13 cellular contexts compared by ENCODE assay signal in genomic region chr2:33051586-33052385, GRCh38.
A peak's percentile ranks its signal among the peaks of the same experiment; 100 is the strongest.
DNase-seq lines count a peak whose midpoint lies in the region; ATAC-seq and TF ChIP-seq lines count a peak whose summit lies in the region.
"Had no signal": no experiment of that assay in that cellular context is flagged by ENCODE, and none has a peak within 500 bp of the region (broad histone marks: within the 10 kb centered on the region; RNA-seq: fewer than 3 reads in every experiment).

No MANE protein-coding gene starts in this region.

- DNase-seq in DMS53 (lab: John Stamatoyannopoulos, UW) (peak; percentile 1), DMS53 treated with DMSO at 0.1 percent for 48 hours (lab: John Stamatoyannopoulos, UW; ENCODE audit: unreplicated experiment) (no peak), RPMI7951 (ENCODE audit: low read depth) (peak; percentile 81), testis (peak; percentile 26), immature natural killer cell (no peak), Calu3 (no peak), transverse colon (no peak)
- DNase-seq: foreskin keratinocyte, NCI-H1092 had no signal

- CTCF ChIA-PET in Calu3 (lab: Charles Lee) = interaction anchor here (1.4 kb wide), 1 partner anchor 24 kb away, joined by 3 read pairs; no protein-coding TSS in a partner anchor

- BruUV-seq in Calu3 (replicated peaks; lab: Mats Ljungman, UMichigan) = no TSS peak

- no peaks in the 10 kb centered on the region for H3K9me3 Mint-ChIP-seq in immature natural killer cell
- peaks cover 3% of the 10 kb centered on the region for H3K9me3 Mint-ChIP-seq in Calu3 (ENCODE audit: low read depth, unreplicated experiment)

- H3K4me1 Mint-ChIP-seq in immature natural killer cell (no peaks in the 10 kb centered on the region), Calu3 (ENCODE audit: low read depth, unreplicated experiment) (no peaks in the 10 kb centered on the region)

- H3K4me1 ChIP-seq in gastroesophageal sphincter = peaks cover 0 to 37% (median 5%) of the 10 kb centered on the region in 3 donors
- H3K4me1 ChIP-seq in testis = no peaks in the 10 kb centered on the region
- H3K4me1 ChIP-seq in transverse colon = peaks cover 0 to 6% (median 0%) of the 10 kb centered on the region in 4 donors
- H3K4me1 ChIP-seq: foreskin keratinocyte, upper lobe of left lung had no signal

- H3K27ac ChIP-seq in gastroesophageal sphincter (no peak overlapping the region), testis (peak overlapping the region in 1 of 2 donors; percentile 2), transverse colon (no peak overlapping the region)
- H3K27ac ChIP-seq: 22Rv1, foreskin keratinocyte, upper lobe of left lung had no signal

- TF ChIP-seq POLR2A in gastroesophageal sphincter (IDR thresholded peaks at IDR 0.05) (no peak), testis (IDR thresholded peaks at IDR 0.05) (no peak), transverse colon (IDR thresholded peaks at IDR 0.05) (no peak)

- H3K4me3 Mint-ChIP-seq in immature natural killer cell (no peak overlapping the region), Calu3 (ENCODE audit: low read depth, unreplicated experiment) (no peak overlapping the region)
- H3K4me3 Mint-ChIP-seq: GM23338 had no signal

- H3K36me3 ChIP-seq in gastroesophageal sphincter = no peaks in the 10 kb centered on the region
- H3K36me3 ChIP-seq in testis (ENCODE audit: low read depth, missing control alignments) = no peaks in the 10 kb centered on the region
- H3K36me3 ChIP-seq in transverse colon = no peaks in the 10 kb centered on the region
- H3K36me3 ChIP-seq: upper lobe of left lung had no signal

- 61 to 95% methylated on average over 2 to 6 of the region's 7 CpGs for WGBS in gastroesophageal sphincter (ENCODE audit: low coverage in 1 of 2), 2 donors
- WGBS in testis, 2 donors = 72 to 81% methylated on average over 7 of the region's 7 CpGs
- 84 to 86% methylated on average over 6 to 7 of the region's 7 CpGs for WGBS in transverse colon (ENCODE audit: low coverage in 1 of 2), 2 donors

- no peak for TF ChIP-seq EP300 in gastroesophageal sphincter (IDR thresholded peaks at IDR 0.05)
- TF ChIP-seq EP300 in transverse colon (IDR thresholded peaks at IDR 0.05; ENCODE audit: low read depth) = no peak

- H3K9me3 ChIP-seq in gastroesophageal sphincter = no peaks in the 10 kb centered on the region
- no peaks in the 10 kb centered on the region for H3K9me3 ChIP-seq in testis
- no peaks in the 10 kb centered on the region for H3K9me3 ChIP-seq in transverse colon
- H3K9me3 ChIP-seq: upper lobe of left lung had no signal

- H3K27me3 Mint-ChIP-seq in immature natural killer cell (ENCODE audit: low read depth in 3 of 3) (peaks cover 0 to 4% (median 4%) of the 10 kb centered on the region in 3 donors), Calu3 (ENCODE audit: unreplicated experiment) (no peaks in the 10 kb centered on the region)

- in situ Hi-C loops in transverse colon (cut with MboI; ENCODE audit: low pct_ligation_motif_present in 1 of 4, low pct_unique_long_range_greater_than_20kb in 1 of 4, low sequenced_read_pairs in 3 of 4) = no loop called here

- TF ChIP-seq CTCF in gastroesophageal sphincter (IDR thresholded peaks at IDR 0.05) (no peak), testis (IDR thresholded peaks at IDR 0.05) (no peak), Calu3 (IDR thresholded peaks at IDR 0.05; ENCODE audit: unreplicated experiment) (no peak), transverse colon (IDR thresholded peaks at IDR 0.05) (no peak)

- peak; percentile 79 for ATAC-seq in gastroesophageal sphincter
- ATAC-seq: foreskin keratinocyte, GM23338 had no signal

- H3K27me3 ChIP-seq in gastroesophageal sphincter = no peaks in the 10 kb centered on the region
- no peaks in the 10 kb centered on the region for H3K27me3 ChIP-seq in testis
- no peaks in the 10 kb centered on the region for H3K27me3 ChIP-seq in transverse colon
- H3K27me3 ChIP-seq: foreskin keratinocyte, upper lobe of left lung had no signal

- H3K27ac Mint-ChIP-seq in immature natural killer cell (no peak overlapping the region), Calu3 (ENCODE audit: unreplicated experiment) (no peak overlapping the region)
- H3K27ac Mint-ChIP-seq: GM23338 had no signal

- intact Hi-C loops in testis (cut with DNase I; ENCODE audit: low total_unique reads) (no loop called here), Calu3 (cut with micrococcal nuclease; ENCODE audit: unreplicated experiment) (no loop called here), transverse colon (cut with DNase I; ENCODE audit: low total_unique reads) (no loop called here)

- H3K36me3 Mint-ChIP-seq in immature natural killer cell (no peaks in the 10 kb centered on the region), Calu3 (ENCODE audit: insufficient read depth, unreplicated experiment) (no peaks in the 10 kb centered on the region)

- H3K4me3 ChIP-seq in gastroesophageal sphincter (no peak overlapping the region), testis (no peak overlapping the region), transverse colon (no peak overlapping the region)
- H3K4me3 ChIP-seq: GM23338, upper lobe of left lung had no signal

Comparison
In these comparisons a context has a peak if more than half of its experiments do, and no peak if none do; other contexts are left out.
1. DNase-seq: peak in DMS53 (single experiment), RPMI7951 (single experiment) and testis (single experiment); none in DMS53 treated with DMSO at 0.1 percent for 48 hours (single experiment), immature natural killer cell (0 of 3), Calu3 (single experiment) and transverse colon (single experiment).